8 cellular contexts compared by ENCODE assay signal in the genomic region with DNA sequence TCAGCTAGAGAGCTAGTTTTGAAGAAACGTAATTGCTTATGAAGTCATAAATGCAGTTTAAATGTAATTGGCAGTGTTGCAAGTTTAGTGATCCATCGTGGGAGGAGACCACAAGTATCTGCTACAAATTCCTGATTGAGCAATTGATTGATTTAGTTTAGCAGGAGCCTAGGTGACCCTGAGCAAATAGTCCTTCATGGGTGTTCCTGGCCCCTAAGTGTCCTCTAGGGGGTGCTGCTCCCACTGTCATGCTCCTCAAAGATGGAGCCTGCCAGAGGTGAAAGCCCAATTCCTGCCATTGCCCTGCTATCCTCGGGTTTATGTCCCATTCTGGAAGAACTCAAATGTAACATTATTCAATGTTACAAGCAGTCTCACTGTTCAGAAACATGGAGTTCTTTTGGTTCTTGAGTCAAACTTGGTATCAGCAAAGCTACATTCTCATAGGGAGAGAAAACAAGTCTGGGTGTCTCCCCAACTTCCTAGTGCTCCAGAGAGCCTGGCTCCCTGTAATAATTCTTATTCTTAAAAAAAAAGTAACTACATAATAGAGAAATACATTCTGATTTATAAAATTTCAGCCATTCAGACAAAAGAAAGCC. TPM values are rescaled to one million over a fixed set of nuclear protein-coding genes. Genes with fewer than 3 reads are reported as not detected.
DNase-seq lines count a peak whose midpoint lies in the region; ATAC-seq and TF ChIP-seq lines count a peak whose summit lies in the region.

No MANE protein-coding gene starts in this region.

- DNase-seq in NT2/D1 (ENCODE audit: low read depth, low spot score) (peak; percentile 65), fibroblast of gingiva (ENCODE audit: low read depth) (peak; percentile 64), stromal cell of bone marrow (ENCODE audit: low read depth) (peak; percentile 44), amniotic stem cell (lab: John Stamatoyannopoulos, UW) (no peak)
- peak; percentile 71 for DNase-seq in activated CD8-positive, alpha-beta memory T cell treated with anti-CD3 and anti-CD28 coated beads, Interleukin-2, amount 50 U/mL, for 4 hours

- no peak for TF ChIP-seq EP300 in neural cell (conservative IDR thresholded peaks at IDR 0.05; ENCODE audit: poor library complexity, severe bottlenecking)

- TF ChIP-seq RAD21 in neural cell (conservative IDR thresholded peaks at IDR 0.05), result peak; percentile 24

- H3K4me1 ChIP-seq in DOHH2 (ENCODE audit: control insufficient read depth, low read length) (no peaks in the 10 kb centered on the region), NT2/D1 (ENCODE audit: insufficient read depth, insufficient read length) (no peaks in the 10 kb centered on the region)

- H3K27ac ChIP-seq in DOHH2 (ENCODE audit: low read depth, low read length) (no peak overlapping the region), neural cell (ENCODE audit: low read length) (no peak overlapping the region)

- H3K79me2 ChIP-seq in DOHH2 (ENCODE audit: control insufficient read depth, low read length) (no peaks in the 10 kb centered on the region), neural cell (replicated peaks; ENCODE audit: insufficient read depth, low read length) (no peaks in the 10 kb centered on the region)

- H3F3A ChIP-seq in DOHH2 (ENCODE audit: control insufficient read depth, insufficient read depth), result peaks cover 6% of the 10 kb centered on the region; the same call in 1 of the 2 replicates
- H3F3A ChIP-seq in neural cell (ENCODE audit: insufficient read depth, low read length, poor library complexity, severe bottlenecking), result no peaks in the 10 kb centered on the region

- ATAC-seq in HG03139 (IDR thresholded peaks at IDR 0.05; ENCODE audit: unreplicated experiment), result peak; percentile 58

- H3K27me3 ChIP-seq in DOHH2 (ENCODE audit: control insufficient read depth, low read length) (no peaks in the 10 kb centered on the region), NT2/D1 (ENCODE audit: insufficient read depth, insufficient read length) (no peaks in the 10 kb centered on the region), neural cell (ENCODE audit: insufficient read depth, low read depth, low read length) (no peaks in the 10 kb centered on the region)

- H3K9ac ChIP-seq in NT2/D1 (ENCODE audit: insufficient read length, low read depth) (no peak overlapping the region), neural cell (ENCODE audit: low read length) (no peak overlapping the region)

- no peak overlapping the region for H3K4me2 ChIP-seq in DOHH2 (ENCODE audit: low read length)
- no peak overlapping the region for H3K4me2 ChIP-seq in neural cell (ENCODE audit: low read length)

- H3K36me3 ChIP-seq in DOHH2 (ENCODE audit: control insufficient read depth, low read length), result no peaks in the 10 kb centered on the region
- H3K36me3 ChIP-seq in NT2/D1 (ENCODE audit: insufficient read depth, insufficient read length, low read length), result peaks cover under 1% of the 10 kb centered on the region
- H3K36me3 ChIP-seq in neural cell (ENCODE audit: insufficient read depth, low read length), result no peaks in the 10 kb centered on the region

- H3K9me2 ChIP-seq in DOHH2 (replicated peaks; ENCODE audit: control insufficient read depth, low read length), result no peaks in the 10 kb centered on the region
- H3K9me2 ChIP-seq in neural cell (ENCODE audit: insufficient read depth, low read length), result no peaks in the 10 kb centered on the region

- peak; percentile 95 for TF ChIP-seq CTCF in DOHH2 (IDR thresholded peaks at IDR 0.05; ENCODE audit: low read depth, low read length, poor library complexity, severe bottlenecking)
- no peak for TF ChIP-seq CTCF in neural cell (IDR thresholded peaks at IDR 0.05; ENCODE audit: poor library complexity, severe bottlenecking)

- H3K4me3 ChIP-seq in DOHH2 (ENCODE audit: low read length) (no peak overlapping the region), NT2/D1 (ENCODE audit: insufficient read length, low read depth) (no peak overlapping the region), neural cell (ENCODE audit: low read length) (no peak overlapping the region)

- H4K20me1 ChIP-seq in DOHH2 (ENCODE audit: control insufficient read depth, insufficient read depth, low read depth, low read length) (no peaks in the 10 kb centered on the region), neural cell (ENCODE audit: insufficient read depth) (no peaks in the 10 kb centered on the region)

- no peak overlapping the region for H2AFZ ChIP-seq in neural cell (ENCODE audit: low read depth, low read length)

- H3K9me3 ChIP-seq in DOHH2 (ENCODE audit: control insufficient read depth, insufficient read depth, low read length) (no peaks in the 10 kb centered on the region), NT2/D1 (ENCODE audit: insufficient read depth, low read length) (peaks cover 10% of the 10 kb centered on the region; the same call in 1 of the 2 replicates), neural cell (ENCODE audit: low read length) (no peaks in the 10 kb centered on the region)

TF ChIP-seq in neural cell, 6 proteins besides CTCF, POLR2A, EP300 and RAD21:
- no peak for TF ChIP-seq SMC3 (conservative IDR thresholded peaks at IDR 0.05; ENCODE audit: poor library complexity)
- TF ChIP-seq TAF1 (IDR thresholded peaks at IDR 0.05; ENCODE audit: low read depth), result no peak
- no peak for TF ChIP-seq EZH2 (IDR thresholded peaks at IDR 0.05; ENCODE audit: borderline replicate concordance, insufficient read depth, low read length, poor library complexity, severe bottlenecking)
- TF ChIP-seq, protein P1, sequence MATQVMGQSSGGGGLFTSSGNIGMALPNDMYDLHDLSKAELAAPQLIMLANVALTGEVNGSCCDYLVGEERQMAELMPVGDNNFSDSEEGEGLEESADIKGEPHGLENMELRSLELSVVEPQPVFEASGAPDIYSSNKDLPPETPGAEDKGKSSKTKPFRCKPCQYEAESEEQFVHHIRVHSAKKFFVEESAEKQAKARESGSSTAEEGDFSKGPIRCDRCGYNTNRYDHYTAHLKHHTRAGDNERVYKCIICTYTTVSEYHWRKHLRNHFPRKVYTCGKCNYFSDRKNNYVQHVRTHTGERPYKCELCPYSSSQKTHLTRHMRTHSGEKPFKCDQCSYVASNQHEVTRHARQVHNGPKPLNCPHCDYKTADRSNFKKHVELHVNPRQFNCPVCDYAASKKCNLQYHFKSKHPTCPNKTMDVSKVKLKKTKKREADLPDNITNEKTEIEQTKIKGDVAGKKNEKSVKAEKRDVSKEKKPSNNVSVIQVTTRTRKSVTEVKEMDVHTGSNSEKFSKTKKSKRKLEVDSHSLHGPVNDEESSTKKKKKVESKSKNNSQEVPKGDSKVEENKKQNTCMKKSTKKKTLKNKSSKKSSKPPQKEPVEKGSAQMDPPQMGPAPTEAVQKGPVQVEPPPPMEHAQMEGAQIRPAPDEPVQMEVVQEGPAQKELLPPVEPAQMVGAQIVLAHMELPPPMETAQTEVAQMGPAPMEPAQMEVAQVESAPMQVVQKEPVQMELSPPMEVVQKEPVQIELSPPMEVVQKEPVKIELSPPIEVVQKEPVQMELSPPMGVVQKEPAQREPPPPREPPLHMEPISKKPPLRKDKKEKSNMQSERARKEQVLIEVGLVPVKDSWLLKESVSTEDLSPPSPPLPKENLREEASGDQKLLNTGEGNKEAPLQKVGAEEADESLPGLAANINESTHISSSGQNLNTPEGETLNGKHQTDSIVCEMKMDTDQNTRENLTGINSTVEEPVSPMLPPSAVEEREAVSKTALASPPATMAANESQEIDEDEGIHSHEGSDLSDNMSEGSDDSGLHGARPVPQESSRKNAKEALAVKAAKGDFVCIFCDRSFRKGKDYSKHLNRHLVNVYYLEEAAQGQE (IDR thresholded peaks at IDR 0.05; ENCODE audit: borderline replicate concordance), result no peak
- TF ChIP-seq MXI1 (conservative IDR thresholded peaks at IDR 0.05; ENCODE audit: poor library complexity, severe bottlenecking), result no peak
- TF ChIP-seq POLR2AphosphoS5 (IDR thresholded peaks at IDR 0.05), result peak; percentile 13
TF ChIP-seq in neural cell: peak in this region for 1.

RNA-seq across cellular contexts. Expression of a gene that starts 29.8 kb away (rescaled TPM):
- polyA plus RNA-seq in neural cell, result 24.2 and 27.3 TPM in 2 replicates
- polyA minus RNA-seq in neural cell, result 95.9 and 113 TPM in 2 replicates
